ENCODE assay signal across 25 cellular contexts in the genomic region with DNA sequence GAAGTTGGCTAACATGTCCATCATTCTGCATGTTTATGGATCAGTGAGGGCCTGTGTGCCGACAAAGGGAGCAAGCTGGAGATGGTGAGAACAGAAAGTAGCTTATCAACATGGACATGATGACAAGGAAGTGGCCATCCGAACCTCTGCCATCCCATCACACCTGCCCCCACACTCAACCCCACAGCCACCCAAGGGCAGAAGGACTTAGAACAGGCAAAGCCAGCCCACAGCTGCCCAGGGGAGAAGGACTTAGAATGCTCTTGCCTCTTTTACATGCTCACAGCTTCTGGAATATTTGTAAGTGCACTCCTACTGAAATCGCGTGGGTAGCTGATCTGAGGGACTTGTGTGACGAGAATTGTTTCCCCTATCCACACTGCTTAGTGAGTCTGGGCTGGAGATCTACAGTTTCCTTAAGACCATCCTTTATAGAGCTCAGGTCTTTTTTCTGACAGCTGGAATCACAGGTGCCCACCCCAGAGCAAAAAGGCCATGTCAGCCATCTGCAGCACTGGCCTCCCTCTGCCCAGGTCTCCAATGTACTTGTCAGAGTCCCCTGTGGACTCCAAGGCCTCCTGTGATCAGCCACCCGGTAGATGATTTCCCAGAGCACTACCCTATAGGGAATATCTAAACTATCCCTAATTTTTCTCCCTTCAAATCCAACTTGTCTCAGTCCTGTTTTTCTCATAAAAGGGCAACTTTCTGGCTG.
DNase-seq lines count a peak whose midpoint lies in the region; ATAC-seq and TF ChIP-seq lines count a peak whose summit lies in the region.
"Had no signal": no experiment of that assay in that cellular context is flagged by ENCODE, and none has a peak within 500 bp of the region (broad histone marks: within the 10 kb centered on the region; RNA-seq: fewer than 3 reads in every experiment).

No MANE protein-coding gene starts in this region.

- H3K27me3 Mint-ChIP-seq in activated CD8-positive, alpha-beta T cell treated with anti-CD3 and anti-CD28 coated beads, Interleukin-2, amount 10 ng/mL, durations not matched to agents 7 days and 5 days (ENCODE audit: low read depth) = peaks cover 4% of the 10 kb centered on the region
- H3K27me3 Mint-ChIP-seq in activated CD8-positive, alpha-beta T cell treated with anti-CD3 and anti-CD28 coated beads for 36 hours = no peaks in the 10 kb centered on the region
- H3K27me3 Mint-ChIP-seq in stimulated activated memory B cell treated with anti-CD40 and anti-IgM and Interleukin-4, amounts not matched to agents 10 μg/mL and 1 μg/mL and 100 μg/mL, for 72 hours = no peaks in the 10 kb centered on the region
- H3K27me3 Mint-ChIP-seq: naive B cell had no signal

- H3K36me3 ChIP-seq in HEK293 (ENCODE audit: control insufficient read depth in 2 of 2, insufficient read depth in 1 of 2, low read length in 2 of 2) (no peaks in the 10 kb centered on the region; a peak in 1 of 3 replicates), left ventricle myocardium inferior (no peaks in the 10 kb centered on the region)

- H3K9me3 ChIP-seq in HEK293 (ENCODE audit: control insufficient read depth, insufficient read depth, low read depth, low read length) (no peaks in the 10 kb centered on the region), left ventricle myocardium inferior (replicated peaks) (no peaks in the 10 kb centered on the region)

- POLR2A ChIA-PET in activated CD8-positive, alpha-beta T cell treated with anti-CD3 and anti-CD28 coated beads, Interleukin-2, amount 10 ng/mL, durations not matched to agents 7 days and 5 days (lab: Charles Lee) = interaction anchor here (1.0 kb wide), 1 partner anchor 10 kb away, joined by 3 read pairs; no protein-coding TSS in a partner anchor
- POLR2A ChIA-PET in activated CD8-positive, alpha-beta T cell treated with anti-CD3 and anti-CD28 coated beads for 36 hours (lab: Charles Lee) = interaction anchor here (0.8 to 1.0 kb wide), 2 partner anchors 14 to 21 kb away, joined by 3 read pairs; no protein-coding TSS in a partner anchor
- POLR2A ChIA-PET in HEK293 (lab: Yijun Ruan, JAX) = interaction anchor here (0.6 kb wide), 1 partner anchor 395 kb away, joined by 5 read pairs; no protein-coding TSS in a partner anchor

- H3K4me3 ChIP-seq in HEK293 (ENCODE audit: low read depth, low read length) (no peak overlapping the region), left ventricle myocardium inferior (no peak overlapping the region)

- H3K27ac Mint-ChIP-seq in activated CD8-positive, alpha-beta T cell treated with anti-CD3 and anti-CD28 coated beads, Interleukin-2, amount 10 ng/mL, durations not matched to agents 7 days and 5 days = peak overlapping the region; percentile 22
- H3K27ac Mint-ChIP-seq in activated CD8-positive, alpha-beta T cell treated with anti-CD3 and anti-CD28 coated beads for 36 hours = no peak overlapping the region
- H3K27ac Mint-ChIP-seq in stimulated activated memory B cell treated with anti-CD40 and anti-IgM and Interleukin-4, amounts not matched to agents 10 μg/mL and 1 μg/mL and 100 μg/mL, for 72 hours = peak overlapping the region; percentile 24
- H3K27ac Mint-ChIP-seq: activated T-helper 1 cell treated with anti-CD3 and anti-CD28 coated beads, Interleukin-12 subunit alpha, Interleukin-12 subunit beta, Interleukin-2, Interleukin-4 antibody, amounts not matched to agents 30 ng/mL and 10 ng/mL and 1 ng/mL, durations not matched to agents 14 hours and 24 hours and 36 hours had no signal

- H3K27me3 ChIP-seq in left ventricle myocardium inferior (ENCODE audit: low read depth) = no peaks in the 10 kb centered on the region
- H3K27me3 ChIP-seq: brain microvascular endothelial cell had no signal

- H3K4me3 Mint-ChIP-seq in activated CD8-positive, alpha-beta T cell treated with anti-CD3 and anti-CD28 coated beads, Interleukin-2, amount 10 ng/mL, durations not matched to agents 7 days and 5 days = no peak overlapping the region
- no peak overlapping the region for H3K4me3 Mint-ChIP-seq in activated CD8-positive, alpha-beta T cell treated with anti-CD3 and anti-CD28 coated beads for 36 hours
- H3K4me3 Mint-ChIP-seq in stimulated activated memory B cell treated with anti-CD40 and anti-IgM and Interleukin-4, amounts not matched to agents 10 μg/mL and 1 μg/mL and 100 μg/mL, for 72 hours = no peak overlapping the region
- H3K4me3 Mint-ChIP-seq: activated T-helper 1 cell treated with anti-CD3 and anti-CD28 coated beads, Interleukin-12 subunit alpha, Interleukin-12 subunit beta, Interleukin-2, Interleukin-4 antibody, amounts not matched to agents 30 ng/mL and 10 ng/mL and 1 ng/mL, durations not matched to agents 14 hours and 24 hours and 36 hours; naive B cell had no signal

- no peak overlapping the region for H3K27ac ChIP-seq in HEK293 (ENCODE audit: extremely low read depth, low read depth, low read length)
- H3K27ac ChIP-seq in left ventricle myocardium inferior (replicated peaks) = peak overlapping the region; percentile 89
- H3K27ac ChIP-seq: brain microvascular endothelial cell, WERI-Rb-1 had no signal

- H3K4me1 ChIP-seq in HEK293 (ENCODE audit: control insufficient read depth, insufficient read depth, low read length) = 0 out of 2 replicates have a peak, but pooled peaks cover 3% of the 10 kb centered on the region
- peaks cover 50% of the 10 kb centered on the region for H3K4me1 ChIP-seq in left ventricle myocardium inferior

- DNase-seq in activated CD8-positive, alpha-beta T cell treated with anti-CD3 and anti-CD28 coated beads, Interleukin-2, amount 10 ng/mL, durations not matched to agents 7 days and 5 days = no peak
- no peak for DNase-seq in activated CD8-positive, alpha-beta T cell treated with anti-CD3 and anti-CD28 coated beads for 36 hours
- peak; percentile 5 for DNase-seq in left ventricle myocardium inferior
- DNase-seq in stimulated activated CD4-positive, alpha-beta T cell treated with anti-CD3 and anti-CD28 coated beads, Interleukin-4, amount 100 ng/mL, for 4 hours = no peak
- DNase-seq in SW480 (ENCODE audit: low spot score) = no peak
- DNase-seq: activated CD4-positive, alpha-beta T cell treated with anti-CD3 and anti-CD28 coated beads, Interleukin-2, amount 50 U/mL, for 48 hours; AML-193; brain microvascular endothelial cell; cortex of kidney; DMS53; GF-D8; KBM-7; kidney glomerular epithelial cell; mesendoderm; naive B cell; NCI-H1436; NCI-H524; RPMI8226; stimulated activated CD8-positive, alpha-beta memory T cell treated with anti-CD3 and anti-CD28 coated beads, Interleukin-4, amount 100 ng/mL, for 48 hours; WERI-Rb-1 had no signal

- no peaks in the 10 kb centered on the region for H3K36me3 Mint-ChIP-seq in activated CD8-positive, alpha-beta T cell treated with anti-CD3 and anti-CD28 coated beads, Interleukin-2, amount 10 ng/mL, durations not matched to agents 7 days and 5 days (ENCODE audit: low read depth)
- H3K36me3 Mint-ChIP-seq in activated CD8-positive, alpha-beta T cell treated with anti-CD3 and anti-CD28 coated beads for 36 hours (ENCODE audit: low read depth) = no peaks in the 10 kb centered on the region
- no peaks in the 10 kb centered on the region for H3K36me3 Mint-ChIP-seq in stimulated activated memory B cell treated with anti-CD40 and anti-IgM and Interleukin-4, amounts not matched to agents 10 μg/mL and 1 μg/mL and 100 μg/mL, for 72 hours
- H3K36me3 Mint-ChIP-seq: naive B cell had no signal

- no peak for TF ChIP-seq CTCF in activated CD8-positive, alpha-beta T cell treated with anti-CD3 and anti-CD28 coated beads for 36 hours (IDR thresholded peaks at IDR 0.05)
- TF ChIP-seq CTCF in HEK293 (tag by site-specific recombination; IDR thresholded peaks at IDR 0.05) (no peak), left ventricle myocardium inferior (IDR thresholded peaks at IDR 0.05; ENCODE audit: borderline replicate concordance) (no peak)

- ATAC-seq in activated CD8-positive, alpha-beta T cell treated with anti-CD3 and anti-CD28 coated beads, Interleukin-2, amount 10 ng/mL, durations not matched to agents 7 days and 5 days = no peak
- ATAC-seq in activated CD8-positive, alpha-beta T cell treated with anti-CD3 and anti-CD28 coated beads for 36 hours = no peak
- ATAC-seq in stimulated activated memory B cell treated with anti-CD40 and anti-IgM and Interleukin-4, amounts not matched to agents 10 μg/mL and 1 μg/mL and 100 μg/mL, for 72 hours = no peak
- ATAC-seq in HG02870 (IDR thresholded peaks at IDR 0.05; ENCODE audit: unreplicated experiment) = no peak
- ATAC-seq: SK-N-SH treated with all-trans-retinoic acid at 6 μM for 48 hours had no signal

- CTCF ChIA-PET in activated CD8-positive, alpha-beta T cell treated with anti-CD3 and anti-CD28 coated beads, Interleukin-2, amount 10 ng/mL, durations not matched to agents 7 days and 5 days (lab: Charles Lee) = interaction anchor here (0.6 to 1.7 kb wide), 5 partner anchors 11 to 410 kb away, joined by 3 to 5 read pairs (median 4); no protein-coding TSS in a partner anchor
- CTCF ChIA-PET in activated CD8-positive, alpha-beta T cell treated with anti-CD3 and anti-CD28 coated beads for 36 hours (lab: Charles Lee) = interaction anchor here (1.0 to 1.6 kb wide), 2 partner anchors 11 to 117 kb away, joined by 3 to 4 read pairs; no protein-coding TSS in a partner anchor
- CTCF ChIA-PET in HEK293 (lab: Yijun Ruan, JAX) = interaction anchor here (1.0 kb wide), 1 partner anchor 14 kb away, joined by 3 read pairs; no protein-coding TSS in a partner anchor

- H3K9me3 Mint-ChIP-seq in activated CD8-positive, alpha-beta T cell treated with anti-CD3 and anti-CD28 coated beads, Interleukin-2, amount 10 ng/mL, durations not matched to agents 7 days and 5 days (ENCODE audit: insufficient read depth) = no peaks in the 10 kb centered on the region
- H3K9me3 Mint-ChIP-seq in activated CD8-positive, alpha-beta T cell treated with anti-CD3 and anti-CD28 coated beads for 36 hours = no peaks in the 10 kb centered on the region
- H3K9me3 Mint-ChIP-seq in stimulated activated memory B cell treated with anti-CD40 and anti-IgM and Interleukin-4, amounts not matched to agents 10 μg/mL and 1 μg/mL and 100 μg/mL, for 72 hours = no peaks in the 10 kb centered on the region
- H3K9me3 Mint-ChIP-seq: activated T-helper 1 cell treated with anti-CD3 and anti-CD28 coated beads, Interleukin-12 subunit alpha, Interleukin-12 subunit beta, Interleukin-2, Interleukin-4 antibody, amounts not matched to agents 30 ng/mL and 10 ng/mL and 1 ng/mL, durations not matched to agents 14 hours and 24 hours and 36 hours had no signal

- H3K4me1 Mint-ChIP-seq in activated CD8-positive, alpha-beta T cell treated with anti-CD3 and anti-CD28 coated beads, Interleukin-2, amount 10 ng/mL, durations not matched to agents 7 days and 5 days (ENCODE audit: low read depth) = peaks cover 14% of the 10 kb centered on the region
- peaks cover 32% of the 10 kb centered on the region for H3K4me1 Mint-ChIP-seq in activated CD8-positive, alpha-beta T cell treated with anti-CD3 and anti-CD28 coated beads for 36 hours (ENCODE audit: low read depth)
- peaks cover 41% of the 10 kb centered on the region for H3K4me1 Mint-ChIP-seq in stimulated activated memory B cell treated with anti-CD40 and anti-IgM and Interleukin-4, amounts not matched to agents 10 μg/mL and 1 μg/mL and 100 μg/mL, for 72 hours

- intact Hi-C loops in activated CD8-positive, alpha-beta T cell treated with anti-CD3 and anti-CD28 coated beads for 36 hours (cut with micrococcal nuclease) = no loop called here
- intact Hi-C loops in left ventricle myocardium inferior (cut with micrococcal nuclease) = no loop called here

TF ChIP-seq in HEK293, 187 proteins besides CTCF, POLR2A, EP300 and RAD21 (continues in another document):
- TF ChIP-seq EGR2 (tag by site-specific recombination; IDR thresholded peaks at IDR 0.05; ENCODE audit: low read depth) = peak; percentile 68
